16 cellular contexts compared by ENCODE assay signal in the genomic region with DNA sequence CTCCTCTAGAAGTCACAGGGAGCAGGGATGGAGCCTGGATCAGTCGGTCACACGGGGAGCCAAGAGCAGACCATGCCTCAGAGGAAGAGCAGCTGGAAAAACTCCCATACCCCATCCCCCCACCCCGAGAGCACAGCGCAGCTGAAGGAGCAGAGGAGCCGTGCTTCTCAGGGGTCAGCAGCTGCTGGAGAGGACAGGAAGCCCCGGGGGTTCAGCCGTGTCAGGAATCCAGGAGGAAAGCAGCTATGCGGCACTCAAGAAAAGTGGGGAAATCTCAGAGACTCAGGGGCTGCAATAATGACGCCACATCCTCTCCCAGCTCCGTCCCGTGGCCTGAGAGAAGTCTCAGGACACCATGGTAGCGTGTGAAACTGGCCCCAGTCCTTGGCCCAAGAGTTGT.
"Had no signal": no experiment of that assay in that cellular context is flagged by ENCODE, and none has a peak within 500 bp of the region (broad histone marks: within the 10 kb centered on the region; RNA-seq: fewer than 3 reads in every experiment).

No MANE protein-coding gene starts in this region.

- H3K27me3 ChIP-seq: dorsolateral prefrontal cortex, gastrocnemius medialis, stomach, testis, upper lobe of left lung had no signal

- H3K9ac ChIP-seq: parathyroid adenoma had no signal

- H3K36me3 ChIP-seq: gastrocnemius medialis had no signal

- H3K27ac Mint-ChIP-seq: activated CD4-positive, alpha-beta memory T cell treated with anti-CD3 and anti-CD28 coated beads for 36 hours; activated CD4-positive, alpha-beta T cell treated with anti-CD3 and anti-CD28 coated beads for 36 hours; activated CD8-positive, alpha-beta memory T cell treated with anti-CD3 and anti-CD28 coated beads, Interleukin-2, amount 10 ng/mL, durations not matched to agents 7 days and 5 days; activated naive CD4-positive, alpha-beta T cell treated with anti-CD3 and anti-CD28 coated beads, Interleukin-2, amount 10 ng/mL, durations not matched to agents 7 days and 5 days; activated T-helper 2 cell treated with anti-CD3 and anti-CD28 coated beads, Interferon-gamma antibody, Interleukin-2, Interleukin-4, amounts not matched to agents 10 μg/mL and 5 μg/mL and 100 μg/mL, durations not matched to agents 14 hours and 24 hours and 36 hours; T-helper 17 cell had no signal

- ATAC-seq: activated CD4-positive, alpha-beta T cell treated with anti-CD3 and anti-CD28 coated beads for 36 hours; activated CD8-positive, alpha-beta memory T cell treated with anti-CD3 and anti-CD28 coated beads, Interleukin-2, amount 10 ng/mL, durations not matched to agents 7 days and 5 days; gastrocnemius medialis; T-helper 17 cell had no signal

- H3K9me3 Mint-ChIP-seq: activated naive CD4-positive, alpha-beta T cell treated with anti-CD3 and anti-CD28 coated beads, Interleukin-2, amount 10 ng/mL, durations not matched to agents 7 days and 5 days; activated T-helper 2 cell treated with anti-CD3 and anti-CD28 coated beads, Interferon-gamma antibody, Interleukin-2, Interleukin-4, amounts not matched to agents 10 μg/mL and 5 μg/mL and 100 μg/mL, durations not matched to agents 14 hours and 24 hours and 36 hours had no signal

- H3K27ac ChIP-seq: parathyroid adenoma, stomach, testis, upper lobe of left lung had no signal

- H3K9me3 ChIP-seq: gastrocnemius medialis, stomach, testis, upper lobe of left lung had no signal

- H3K4me1 ChIP-seq: gastrocnemius medialis, parathyroid adenoma, stomach, testis, upper lobe of left lung had no signal

- H3K4me1 Mint-ChIP-seq: activated CD4-positive, alpha-beta T cell treated with anti-CD3 and anti-CD28 coated beads for 36 hours; activated CD8-positive, alpha-beta memory T cell treated with anti-CD3 and anti-CD28 coated beads, Interleukin-2, amount 10 ng/mL, durations not matched to agents 7 days and 5 days; activated naive CD4-positive, alpha-beta T cell treated with anti-CD3 and anti-CD28 coated beads, Interleukin-2, amount 10 ng/mL, durations not matched to agents 7 days and 5 days had no signal

- H3K4me3 Mint-ChIP-seq: activated CD4-positive, alpha-beta memory T cell treated with anti-CD3 and anti-CD28 coated beads for 36 hours; activated CD4-positive, alpha-beta T cell treated with anti-CD3 and anti-CD28 coated beads for 36 hours; activated CD8-positive, alpha-beta memory T cell treated with anti-CD3 and anti-CD28 coated beads, Interleukin-2, amount 10 ng/mL, durations not matched to agents 7 days and 5 days; activated naive CD4-positive, alpha-beta T cell treated with anti-CD3 and anti-CD28 coated beads, Interleukin-2, amount 10 ng/mL, durations not matched to agents 7 days and 5 days; T-helper 17 cell had no signal

- DNase-seq: activated CD4-positive, alpha-beta memory T cell treated with anti-CD3 and anti-CD28 coated beads for 36 hours; activated CD4-positive, alpha-beta T cell treated with anti-CD3 and anti-CD28 coated beads for 36 hours; activated CD8-positive, alpha-beta memory T cell treated with anti-CD3 and anti-CD28 coated beads, Interleukin-2, amount 10 ng/mL, durations not matched to agents 7 days and 5 days; activated naive CD4-positive, alpha-beta T cell treated with anti-CD3 and anti-CD28 coated beads, Interleukin-2, amount 10 ng/mL, durations not matched to agents 7 days and 5 days; activated T-cell treated with anti-CD3 and anti-CD28 coated beads, Interleukin-2, amount 50 U/mL, for 1 hour; dorsolateral prefrontal cortex; erythroblast; gastrocnemius medialis; stimulated activated CD4-positive, alpha-beta T cell treated with anti-CD3 and anti-CD28 coated beads, Interleukin-12 subunit alpha, Interleukin-12 subunit beta, amount 100 ng/mL, for 4 hours; stimulated activated CD4-positive, alpha-beta T cell treated with anti-CD3 and anti-CD28 coated beads, Interleukin-2, amount 100 ng/mL, for 24 hours; stomach; T-helper 17 cell; testis had no signal

- H3K27me3 Mint-ChIP-seq: activated CD4-positive, alpha-beta memory T cell treated with anti-CD3 and anti-CD28 coated beads for 36 hours; activated CD4-positive, alpha-beta T cell treated with anti-CD3 and anti-CD28 coated beads for 36 hours; activated CD8-positive, alpha-beta memory T cell treated with anti-CD3 and anti-CD28 coated beads, Interleukin-2, amount 10 ng/mL, durations not matched to agents 7 days and 5 days; activated naive CD4-positive, alpha-beta T cell treated with anti-CD3 and anti-CD28 coated beads, Interleukin-2, amount 10 ng/mL, durations not matched to agents 7 days and 5 days; T-helper 17 cell had no signal

- H3K4me3 ChIP-seq: dorsolateral prefrontal cortex, gastrocnemius medialis, stomach, testis, upper lobe of left lung had no signal
